11 cellular contexts compared by ENCODE assay signal in genomic region chr2:108271691-108272253, GRCh38. TPM values are rescaled to one million over a fixed set of nuclear protein-coding genes. Genes with fewer than 3 reads are reported as not detected.
A peak's percentile ranks its signal among the peaks of the same experiment; 100 is the strongest.
DNase-seq lines count a peak whose midpoint lies in the region; ATAC-seq and TF ChIP-seq lines count a peak whose summit lies in the region.
"Had no signal": no experiment of that assay in that cellular context is flagged by ENCODE, and none has a peak within 500 bp of the region (broad histone marks: within the 10 kb centered on the region; RNA-seq: fewer than 3 reads in every experiment).

No MANE protein-coding gene starts in this region.

- H3K9ac ChIP-seq in GM23248 (peak overlapping the region; percentile 70), skeletal muscle satellite cell (ENCODE audit: low read depth, low read length) (peak overlapping the region; percentile 60)

- H3K4me1 ChIP-seq in GM23248 (ENCODE audit: insufficient read depth) (peaks cover 33% of the 10 kb centered on the region), skeletal muscle satellite cell (ENCODE audit: control insufficient read depth, insufficient read depth, low read length) (peaks cover 25% of the 10 kb centered on the region)
- H3K4me1 ChIP-seq: HAP-1 had no signal

- no peak for ATAC-seq in GM21367 (IDR thresholded peaks at IDR 0.05; ENCODE audit: unreplicated experiment)
- ATAC-seq in GM21576 (IDR thresholded peaks at IDR 0.05; ENCODE audit: unreplicated experiment) = no peak
- no peak for ATAC-seq in HG03342 (IDR thresholded peaks at IDR 0.05; ENCODE audit: unreplicated experiment)
- ATAC-seq in HG03460 (IDR thresholded peaks at IDR 0.05; ENCODE audit: unreplicated experiment) = no peak

- H3K36me3 ChIP-seq in GM23248 (ENCODE audit: low read depth) (no peaks in the 10 kb centered on the region), skeletal muscle satellite cell (ENCODE audit: insufficient read depth, low read length) (no peaks in the 10 kb centered on the region)
- H3K36me3 ChIP-seq: HAP-1 had no signal

- H3K4me2 ChIP-seq in GM23248 (ENCODE audit: unreplicated experiment) (peak overlapping the region; percentile 62), skeletal muscle satellite cell (ENCODE audit: low read length) (peak overlapping the region; percentile 72)

- H3K27ac ChIP-seq in GM23248 = peak overlapping the region; percentile 28

- in situ Hi-C loops in GM23248 (cut with MboI) (no loop called here), SK-MEL-5 (cut with HindIII; ENCODE audit: low pct_unique_long_range_greater_than_20kb, low sequenced_read_pairs) (no loop called here)

- H3K4me3 ChIP-seq in GM23248 (peak overlapping the region; percentile 67), fibroblast of villous mesenchyme (ENCODE audit: low read depth, low read length) (peak overlapping the region; percentile 34), skeletal muscle satellite cell (ENCODE audit: low read length) (peak overlapping the region; percentile 64)
- H3K4me3 ChIP-seq: HAP-1 had no signal

- H3K79me2 ChIP-seq in GM23248 (ENCODE audit: insufficient read depth) = no peaks in the 10 kb centered on the region

- no peak for TF ChIP-seq CTCF in fibroblast of villous mesenchyme (IDR thresholded peaks at IDR 0.05; ENCODE audit: insufficient read depth, low read depth, low read length)

- H4K20me1 ChIP-seq in GM23248 (ENCODE audit: insufficient read depth) = no peaks in the 10 kb centered on the region

- H2AFZ ChIP-seq in GM23248 = peak overlapping the region; percentile 96

- WGBS in GM23248 (ENCODE audit: low coverage in 1 of 2, low lambda C conversion rate in 2 of 2, missing lambda C conversion rate in 2 of 2), 2 experiments = 49 to 67% methylated on average over 7 of the region's 7 CpGs

- peak; percentile 79 for DNase-seq in GM23248
- peak; percentile 68 for DNase-seq in SK-MEL-5 (ENCODE audit: low read depth, low spot score)
- DNase-seq in fibroblast of villous mesenchyme (ENCODE audit: low read depth) = peak; percentile 87
- DNase-seq: anterior cingulate cortex, T-helper 2 cell had no signal

- H3K27me3 ChIP-seq in GM23248 (replicated peaks; ENCODE audit: insufficient read depth) = no peaks in the 10 kb centered on the region
- H3K27me3 ChIP-seq in skeletal muscle satellite cell (ENCODE audit: control insufficient read depth, insufficient read depth, low read length) = no peaks in the 10 kb centered on the region

- H3K9me2 ChIP-seq in GM23248 (ENCODE audit: insufficient read depth) = no peaks in the 10 kb centered on the region

- H3K9me3 ChIP-seq in GM23248 (ENCODE audit: low read depth) = no peaks in the 10 kb centered on the region
- H3K9me3 ChIP-seq in skeletal muscle satellite cell (replicated peaks; ENCODE audit: low read length) = no peaks in the 10 kb centered on the region
- H3K9me3 ChIP-seq: HAP-1 had no signal

- H3F3A ChIP-seq in GM23248 (ENCODE audit: insufficient read depth) = peaks cover 21% of the 10 kb centered on the region

RNA-seq across cellular contexts. Expression of gene SULT1C2, which starts 16.9 kb away (rescaled TPM):
- total RNA-seq in GM23248 (2014; rRNA removed; shearing (Covaris generic)) = not detected in 2 replicates
- polyA plus RNA-seq in GM23248 (2016; fragmentation: Nextera tagmentation; extraction: Ambion mirVana) = not detected in 2 replicates
- 5.0 and 10.7 TPM in 2 replicates for total RNA-seq in SK-MEL-5 (2014; rRNA removed; shearing (Covaris generic))
- 2.3 and 2.9 TPM in 2 replicates for polyA plus RNA-seq in SK-MEL-5 (2015; cell fraction: cytosol; rRNA removed)
- polyA plus RNA-seq in SK-MEL-5 (2015; cell fraction: nucleus; rRNA removed) = 69.7 and 80.7 TPM in 2 replicates
- not detected in 2 replicates for total RNA-seq in fibroblast of villous mesenchyme
- total RNA-seq in skeletal muscle satellite cell (2012; rRNA removed) = 0.22 and 1.5 TPM in 2 replicates

RNA-seq across cellular contexts. Expression of gene SULT1C3, which starts 32.0 kb away (rescaled TPM):
- total RNA-seq in GM23248 (2014; rRNA removed; shearing (Covaris generic)) = not detected in 2 replicates
- not detected in 2 replicates for polyA plus RNA-seq in GM23248 (2016; fragmentation: Nextera tagmentation; extraction: Ambion mirVana)
- not detected in 2 replicates for total RNA-seq in SK-MEL-5 (2014; rRNA removed; shearing (Covaris generic))
- not detected in 2 replicates for polyA plus RNA-seq in SK-MEL-5 (2015; cell fraction: cytosol; rRNA removed)
- polyA plus RNA-seq in SK-MEL-5 (2015; cell fraction: nucleus; rRNA removed) = not detected in 2 replicates
- not detected in 2 replicates for total RNA-seq in fibroblast of villous mesenchyme
- total RNA-seq in skeletal muscle satellite cell (2012; rRNA removed) = not detected in 2 replicates
